In genomic region chr7:107150375-107151073, GRCh38 we compare ENCODE assay signal across 8 cellular contexts.
DNase-seq lines count a peak whose midpoint lies in the region; ATAC-seq and TF ChIP-seq lines count a peak whose summit lies in the region.

No MANE protein-coding gene starts in this region.

- H3K27me3 Mint-ChIP-seq in memory B cell = peaks cover 2% of the 10 kb centered on the region

- H3K36me3 Mint-ChIP-seq in memory B cell = no peaks in the 10 kb centered on the region

- no peaks in the 10 kb centered on the region for H3K4me1 Mint-ChIP-seq in memory B cell

- peak; percentile 46 for TF ChIP-seq CTCF in coronary artery (IDR thresholded peaks at IDR 0.05)

- ATAC-seq in memory B cell (ENCODE audit: low read depth) = peak; percentile 81
- ATAC-seq in GM18511 (IDR thresholded peaks at IDR 0.05; ENCODE audit: unreplicated experiment) = no peak

- H3K4me3 ChIP-seq in coronary artery = no peak overlapping the region

- no peak overlapping the region for H3K4me3 Mint-ChIP-seq in memory B cell

- H3K9me3 Mint-ChIP-seq in memory B cell = no peaks in the 10 kb centered on the region

- no peak overlapping the region for H3K27ac Mint-ChIP-seq in memory B cell

- H3K27ac ChIP-seq in coronary artery = no peak overlapping the region

- DNase-seq in activated gamma-delta T cell treated with Interleukin-2 at 50 U/mL for 16 hours (peak; percentile 83), activated gamma-delta T cell (lab: John Stamatoyannopoulos, UW) (no peak), NCI-H2227 treated with DMSO at 0.1 percent for 48 hours (lab: John Stamatoyannopoulos, UW) (peak; percentile 77), coronary artery (ENCODE audit: low spot score) (no peak), memory B cell (ENCODE audit: low spot score in 2 of 2) (peak; percentile 68 to 69)
- DNase-seq in activated CD4-positive, alpha-beta T cell treated with anti-CD3 and anti-CD28 coated beads for 4 hours = peak; percentile 69 to 83
- DNase-seq in stimulated activated CD8-positive, alpha-beta memory T cell treated with anti-CD3 and anti-CD28 coated beads, Interleukin-2, amount 100 ng/mL, for 1 hour (ENCODE audit: low read depth in 2 of 2) = peak; percentile 54 to 59

Comparison
In these comparisons a context has a peak if more than half of its experiments do, and no peak if none do; other contexts are left out.
1. DNase-seq: peak in activated gamma-delta T cell treated with Interleukin-2 at 50 U/mL for 16 hours (single experiment), NCI-H2227 treated with DMSO at 0.1 percent for 48 hours (single experiment), activated CD4-positive, alpha-beta T cell treated with anti-CD3 and anti-CD28 coated beads for 4 hours (2 of 2), memory B cell (2 of 2) and stimulated activated CD8-positive, alpha-beta memory T cell treated with anti-CD3 and anti-CD28 coated beads, Interleukin-2, amount 100 ng/mL, for 1 hour (2 of 2); none in activated gamma-delta T cell (single experiment) and coronary artery (single experiment).